In genomic region chr13:93956416-93956815, GRCh38 we compare ENCODE assay signal across 13 cellular contexts.
"Had no signal": no experiment of that assay in that cellular context is flagged by ENCODE, and none has a peak within 500 bp of the region (broad histone marks: within the 10 kb centered on the region; RNA-seq: fewer than 3 reads in every experiment).

No MANE protein-coding gene starts in this region.

- H3K36me3 ChIP-seq: tibial nerve, uterus had no signal

- DNase-seq: activated CD4-positive, alpha-beta T cell treated with anti-CD3 and anti-CD28 coated beads for 36 hours; activated CD4-positive, alpha-beta T cell treated with anti-CD3 and anti-CD28 coated beads, Interleukin-2, amount 50 U/mL, for 48 hours; amygdala; body of pancreas; dorsolateral prefrontal cortex; endodermal cell; occipital lobe; stimulated activated naive CD8-positive, alpha-beta T cell treated with anti-CD3 and anti-CD28 coated beads, Interleukin-15, Interleukin-2, amounts not matched to agents 100 U/mL and 50 U/mL, for 24 hours; substantia nigra; uterus had no signal

- H3K4me1 ChIP-seq: uterus had no signal

- H3K27me3 ChIP-seq: body of pancreas, dorsolateral prefrontal cortex, tibial nerve, uterus had no signal

- H3K27ac ChIP-seq: body of pancreas, dorsolateral prefrontal cortex, epithelial cell of prostate, tibial nerve, uterus had no signal

- H3K9me3 ChIP-seq: body of pancreas, uterus had no signal

- H3K4me3 ChIP-seq: body of pancreas, dorsolateral prefrontal cortex, lung, tibial nerve, uterus had no signal

- ATAC-seq: activated CD4-positive, alpha-beta T cell treated with anti-CD3 and anti-CD28 coated beads for 36 hours; body of pancreas; stimulated activated naive CD8-positive, alpha-beta T cell treated with anti-CD3 and anti-CD28 coated beads, Interleukin-15, Interleukin-2, amounts not matched to agents 100 U/mL and 50 U/mL, for 24 hours had no signal
